In the genomic region with DNA sequence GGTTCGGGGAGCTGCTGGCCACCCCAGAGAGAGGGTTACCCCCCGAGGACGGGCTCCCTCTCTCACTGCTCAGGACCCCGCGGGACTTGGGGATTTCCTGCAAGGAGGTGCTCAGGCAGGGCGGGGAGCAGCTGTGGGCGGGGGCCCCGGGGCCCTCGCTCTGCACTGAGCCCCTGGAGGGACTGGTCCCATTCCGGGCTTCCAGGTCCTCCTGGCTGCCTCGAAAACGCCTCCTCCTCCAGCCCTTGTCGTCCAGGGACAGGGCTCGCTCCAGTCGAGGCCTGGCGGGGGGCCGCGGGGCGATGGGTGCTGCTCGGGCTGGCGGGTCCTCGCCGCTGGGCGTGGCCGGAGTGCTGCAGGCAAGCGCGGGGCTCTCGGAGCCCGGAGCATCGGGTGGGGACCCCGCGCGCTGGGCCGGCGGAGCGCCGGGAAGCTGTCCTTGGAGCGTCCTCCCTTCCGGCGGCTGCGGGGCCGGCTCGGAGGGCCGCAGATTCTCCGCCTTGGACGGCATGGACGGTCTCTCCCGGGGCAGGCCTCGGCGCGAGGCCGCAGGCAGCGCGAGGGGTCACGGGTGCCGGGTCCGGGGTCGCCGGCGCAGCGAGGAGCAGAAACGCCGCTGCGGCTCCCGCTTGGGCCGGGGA, we compare ENCODE assay signal across 8 cellular contexts. TPM values are rescaled to one million over a fixed set of nuclear protein-coding genes. Genes with fewer than 3 reads are reported as not detected.
DNase-seq lines count a peak whose midpoint lies in the region; ATAC-seq and TF ChIP-seq lines count a peak whose summit lies in the region.

No MANE protein-coding gene starts in this region.

- peak overlapping the region; percentile 67 for H3K4me3 ChIP-seq in LNCaP clone FGC (ENCODE audit: low read depth, low read length)
- H3K4me3 ChIP-seq in subcutaneous abdominal adipose tissue (ENCODE audit: low read depth in 1 of 5, low read length in 5 of 5): peak overlapping the region in 4 of 5 donors; percentile 66 to 82 (median 76)

- peaks cover 11 to 18% of the 10 kb centered on the region in 2 donors for H3K4me1 Mint-ChIP-seq in natural killer cell treated with Interleukin-12 subunit alpha and Interleukin-12 subunit beta and Interleukin-15 and Interleukin-18, amount 100 ng/mL, for 72 hours (ENCODE audit: low read depth in 2 of 2)

- DNase-seq in GM03348 (ENCODE audit: low spot score) (peak; percentile 75), LNCaP clone FGC (ENCODE audit: low read depth) (no peak), epithelial cell of prostate (ENCODE audit: low read depth, low spot score) (no peak), posterior vena cava (ENCODE audit: low spot score) (no peak)
- peak; percentile 22 to 58 (median 44) for DNase-seq in activated CD8-positive, alpha-beta memory T cell treated with anti-CD3 and anti-CD28 coated beads for 48 hours (ENCODE audit: low read depth in 2 of 3, low spot score in 2 of 3)
- DNase-seq in natural killer cell treated with Interleukin-12 subunit alpha and Interleukin-12 subunit beta and Interleukin-15 and Interleukin-18, amount 100 ng/mL, for 72 hours (ENCODE audit: low spot score): no peak

- no peak overlapping the region for H3K27ac Mint-ChIP-seq in natural killer cell treated with Interleukin-12 subunit alpha and Interleukin-12 subunit beta and Interleukin-15 and Interleukin-18, amount 100 ng/mL, for 72 hours

- H3K27ac ChIP-seq in epithelial cell of prostate (peak overlapping the region; percentile 42), subcutaneous abdominal adipose tissue (ENCODE audit: low read depth, low read length) (no peak overlapping the region)

- peaks cover 0 to 45% (median 34%) of the 10 kb centered on the region in 5 donors for H3K36me3 ChIP-seq in subcutaneous abdominal adipose tissue (ENCODE audit: control insufficient read depth in 5 of 5, insufficient read depth in 5 of 5, low read length in 5 of 5)

- peak overlapping the region; percentile 79 for H3K4me3 Mint-ChIP-seq in natural killer cell treated with Interleukin-12 subunit alpha and Interleukin-12 subunit beta and Interleukin-15 and Interleukin-18, amount 100 ng/mL, for 72 hours

- H3K27me3 Mint-ChIP-seq in natural killer cell treated with Interleukin-12 subunit alpha and Interleukin-12 subunit beta and Interleukin-15 and Interleukin-18, amount 100 ng/mL, for 72 hours: no peaks in the 10 kb centered on the region

- H3K27me3 ChIP-seq in subcutaneous abdominal adipose tissue (ENCODE audit: control insufficient read depth in 5 of 5, insufficient read depth in 4 of 5, low read length in 5 of 5): no peaks in the 10 kb centered on the region

- no peaks in the 10 kb centered on the region for H3K9me3 Mint-ChIP-seq in natural killer cell treated with Interleukin-12 subunit alpha and Interleukin-12 subunit beta and Interleukin-15 and Interleukin-18, amount 100 ng/mL, for 72 hours

- TF ChIP-seq CTCF in LNCaP clone FGC (IDR thresholded peaks at IDR 0.05; ENCODE audit: control insufficient read depth, extremely low read depth, insufficient read depth): no peak

- peak overlapping the region in 4 of 5 donors; percentile 73 to 83 (median 80) for H3K9ac ChIP-seq in subcutaneous abdominal adipose tissue (ENCODE audit: low read length in 5 of 5)

- H3K4me1 ChIP-seq in subcutaneous abdominal adipose tissue (ENCODE audit: control insufficient read depth in 5 of 5, insufficient read depth in 5 of 5, low read length in 5 of 5): peaks cover 9 to 66% (median 51%) of the 10 kb centered on the region in 5 donors

- H3K36me3 Mint-ChIP-seq in natural killer cell treated with Interleukin-12 subunit alpha and Interleukin-12 subunit beta and Interleukin-15 and Interleukin-18, amount 100 ng/mL, for 72 hours: peaks cover 11% of the 10 kb centered on the region

- intact Hi-C loops in posterior vena cava (cut with DNase I): no loop called here

- peak; percentile 50 for ATAC-seq in GM21723 (IDR thresholded peaks at IDR 0.05; ENCODE audit: unreplicated experiment)
- peak; percentile 66 to 72 for ATAC-seq in natural killer cell treated with Interleukin-12 subunit alpha and Interleukin-12 subunit beta and Interleukin-15 and Interleukin-18, amount 100 ng/mL, for 72 hours

- H3K9me3 ChIP-seq in subcutaneous abdominal adipose tissue (ENCODE audit: control insufficient read depth in 5 of 5, low read length in 5 of 5): no peaks in the 10 kb centered on the region

RNA-seq across cellular contexts. Expression of a gene that starts 0.6 kb away (rescaled TPM):
- 10 to 100 TPM; 10.4 to 18.1 TPM for total RNA-seq in natural killer cell treated with Interleukin-12 subunit alpha and Interleukin-12 subunit beta and Interleukin-15 and Interleukin-18, amount 100 ng/mL, for 72 hours
- total RNA-seq in posterior vena cava: 1 to 10 TPM; 8.7 TPM

RNA-seq across cellular contexts. Expression of a gene that starts 28.6 kb away (rescaled TPM):
- 100 to 1,000 TPM in 1 of 2 donors, 10 to 100 TPM in 1; 66.2 to 107 TPM for total RNA-seq in natural killer cell treated with Interleukin-12 subunit alpha and Interleukin-12 subunit beta and Interleukin-15 and Interleukin-18, amount 100 ng/mL, for 72 hours
- 10 to 100 TPM; 30.8 to 31.2 TPM for total RNA-seq in posterior vena cava

RNA-seq across cellular contexts. Expression of a gene that starts 28.6 kb away (rescaled TPM):
- 10 to 100 TPM; 24.1 to 86.6 TPM for total RNA-seq in natural killer cell treated with Interleukin-12 subunit alpha and Interleukin-12 subunit beta and Interleukin-15 and Interleukin-18, amount 100 ng/mL, for 72 hours
- total RNA-seq in posterior vena cava: 10 to 100 TPM; 28.7 to 29.3 TPM

RNA-seq across cellular contexts. Expression of a gene that starts 39.1 kb away (rescaled TPM):
- 10 to 100 TPM; 11.3 to 48.5 TPM for total RNA-seq in natural killer cell treated with Interleukin-12 subunit alpha and Interleukin-12 subunit beta and Interleukin-15 and Interleukin-18, amount 100 ng/mL, for 72 hours
- 1 to 10 TPM; 4.7 to 4.9 TPM for total RNA-seq in posterior vena cava

RNA-seq across cellular contexts. Expression of a gene that starts 43.8 kb away (rescaled TPM):
- 100 to 1,000 TPM; 104 to 121 TPM for total RNA-seq in natural killer cell treated with Interleukin-12 subunit alpha and Interleukin-12 subunit beta and Interleukin-15 and Interleukin-18, amount 100 ng/mL, for 72 hours
- 10 to 100 TPM; 42.2 to 47.9 TPM for total RNA-seq in posterior vena cava

Comparison
In these comparisons a context has a peak if more than half of its experiments do, and no peak if none do; other contexts are left out.
1. DNase-seq: peak in GM03348 (single experiment) and activated CD8-positive, alpha-beta memory T cell treated with anti-CD3 and anti-CD28 coated beads for 48 hours (3 of 3); none in LNCaP clone FGC (single experiment), epithelial cell of prostate (single experiment), natural killer cell treated with Interleukin-12 subunit alpha and Interleukin-12 subunit beta and Interleukin-15 and Interleukin-18, amount 100 ng/mL, for 72 hours (single experiment) and posterior vena cava (single experiment).